26 cellular contexts compared by ENCODE assay signal in the genomic region with DNA sequence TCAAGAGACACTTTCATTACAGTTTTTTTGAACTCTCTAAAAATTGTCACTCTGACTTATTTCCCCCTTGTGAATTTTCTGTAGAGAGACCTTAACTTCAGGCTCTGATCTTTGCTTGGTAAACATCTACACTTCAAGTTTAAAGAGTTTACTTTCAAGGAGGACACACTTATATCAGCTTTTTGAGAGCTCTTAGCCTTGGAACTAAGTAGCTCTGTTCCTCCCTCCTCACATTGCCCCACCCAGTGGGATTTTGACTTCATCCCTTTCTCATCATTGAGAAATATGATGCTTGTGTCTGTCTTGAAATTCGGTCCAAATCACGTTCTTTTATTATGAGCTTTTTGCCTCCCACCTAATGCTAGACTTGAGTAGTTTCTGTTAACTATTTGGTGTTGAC.
"Had no signal": no experiment of that assay in that cellular context is flagged by ENCODE, and none has a peak within 500 bp of the region (broad histone marks: within the 10 kb centered on the region; RNA-seq: fewer than 3 reads in every experiment).

No MANE protein-coding gene starts in this region.

- DNase-seq: head of caudate nucleus; hippocampal formation; kidney glomerular epithelial cell; left cardiac atrium; mammary epithelial cell; mesenchymal stem cell; naive thymus-derived CD8-positive, alpha-beta T cell; nephron progenitor cell; right lobe of liver; stimulated activated CD4-positive, alpha-beta T cell treated with anti-CD3 and anti-CD28 coated beads, Interleukin-1b, Interleukin-23, amount 100 ng/mL, for 48 hours; stimulated activated CD4-positive, alpha-beta T cell treated with anti-CD3 and anti-CD28 coated beads, Interleukin-2, amount 100 ng/mL, for 48 hours; stimulated activated CD4-positive, alpha-beta T cell treated with anti-CD3 and anti-CD28 coated beads, Interleukin-4, amount 100 ng/mL, for 4 hours; stimulated activated CD8-positive, alpha-beta memory T cell treated with anti-CD3 and anti-CD28 coated beads, Interleukin-4, amount 100 ng/mL, for 48 hours; stimulated activated naive CD4-positive, alpha-beta T cell treated with Interleukin-2 at 50 U/mL for 16 hours; stimulated activated naive CD8-positive, alpha-beta T cell treated with anti-CD3 and anti-CD28 coated beads, Interleukin-15, amount 100 ng/mL, for 72 hours; tibial artery; trophoblast cell had no signal

- H3K4me1 ChIP-seq: neural progenitor cell, psoas muscle, right lobe of liver, tibial artery had no signal

- H3K36me3 ChIP-seq: neural progenitor cell, neutrophil, right lobe of liver, thoracic aorta, tibial artery had no signal

- H3K9ac ChIP-seq: neural progenitor cell, parathyroid adenoma had no signal

- H3K4me3 ChIP-seq: neural progenitor cell, psoas muscle, right lobe of liver, smooth muscle cell, thoracic aorta, tibial artery had no signal

- H3K27me3 ChIP-seq: neural progenitor cell, neutrophil, right lobe of liver had no signal

- H3K9me3 ChIP-seq: neutrophil, psoas muscle, right lobe of liver, thoracic aorta, tibial artery had no signal

- ATAC-seq: left cardiac atrium; left lobe of liver; naive thymus-derived CD8-positive, alpha-beta T cell; right lobe of liver; stimulated activated memory B cell treated with anti-CD40 and anti-IgM and Interleukin-4, amounts not matched to agents 10 μg/mL and 1 μg/mL and 100 μg/mL, for 72 hours; stimulated activated naive CD8-positive, alpha-beta T cell treated with anti-CD3 and anti-CD28 coated beads, Interleukin-15, amount 100 ng/mL, for 72 hours had no signal

- FAIRE-seq: keratinocyte had no signal

- H3K27ac ChIP-seq: neural progenitor cell, neutrophil, parathyroid adenoma, psoas muscle, right lobe of liver, thoracic aorta, tibial artery had no signal
